Comparison of ENCODE assay signal across 9 cellular contexts in genomic region chr2:96906719-96907404, GRCh38. TPM values are rescaled to one million over a fixed set of nuclear protein-coding genes. Genes with fewer than 3 reads are reported as not detected.
A peak's percentile ranks its signal among the peaks of the same experiment; 100 is the strongest.
DNase-seq lines count a peak whose midpoint lies in the region; ATAC-seq, FAIRE-seq and TF ChIP-seq lines count a peak whose summit lies in the region.
"Had no signal": no experiment of that assay in that cellular context is flagged by ENCODE, and none has a peak within 500 bp of the region (broad histone marks: within the 10 kb centered on the region; RNA-seq: fewer than 3 reads in every experiment).

No MANE protein-coding gene starts in this region.

- TF ChIP-seq CTCF in chondrocyte (IDR thresholded peaks at IDR 0.05) (peak; percentile 1), D721Med (IDR thresholded peaks at IDR 0.05; ENCODE audit: insufficient read depth, missing control alignments) (no peak)

- no peaks in the 10 kb centered on the region for H3K9me3 ChIP-seq in CD8-positive, alpha-beta memory T cell (ENCODE audit: low read length)

- no peak overlapping the region for H3K4me3 Mint-ChIP-seq in CD8-positive, alpha-beta memory T cell
- peak overlapping the region; percentile 33 for H3K4me3 Mint-ChIP-seq in chondrocyte (ENCODE audit: unreplicated experiment)

- peaks cover 9% of the 10 kb centered on the region for H3K4me1 ChIP-seq in CD8-positive, alpha-beta memory T cell (ENCODE audit: insufficient read depth, low read length)

- H3K36me3 ChIP-seq in CD8-positive, alpha-beta memory T cell (ENCODE audit: insufficient read depth, low read length): no peaks in the 10 kb centered on the region

- ATAC-seq in sciatic nerve (peak; percentile 86), GM21528 (IDR thresholded peaks at IDR 0.05; ENCODE audit: low FRiP score, unreplicated experiment) (no peak)

- no peak overlapping the region for H3K4me3 ChIP-seq in CD8-positive, alpha-beta memory T cell (ENCODE audit: low read length)

- POLR2A ChIA-PET in CD8-positive, alpha-beta memory T cell (lab: Charles Lee): no interaction called here

- H3K36me3 Mint-ChIP-seq in CD8-positive, alpha-beta memory T cell: no peaks in the 10 kb centered on the region
- H3K36me3 Mint-ChIP-seq in chondrocyte (ENCODE audit: low read depth): no peaks in the 10 kb centered on the region

- no peaks in the 10 kb centered on the region for H3K9me3 Mint-ChIP-seq in CD8-positive, alpha-beta memory T cell
- H3K9me3 Mint-ChIP-seq in chondrocyte (ENCODE audit: low read depth): no peaks in the 10 kb centered on the region

- intact Hi-C loops in sciatic nerve (cut with DNase I): loop anchor here (10.0 kb wide), 1 partner anchor 582 kb away; the partner anchor contains the start of gene ITPRIPL1

- H3K4me1 Mint-ChIP-seq in CD8-positive, alpha-beta memory T cell: peaks cover 25 to 30% (median 26%) of the 10 kb centered on the region in 3 donors
- H3K4me1 Mint-ChIP-seq in chondrocyte (ENCODE audit: low read depth): peaks cover 20% of the 10 kb centered on the region

- H3K27ac Mint-ChIP-seq in CD8-positive, alpha-beta memory T cell: no peak overlapping the region
- H3K27ac Mint-ChIP-seq in chondrocyte (ENCODE audit: unreplicated experiment): peak overlapping the region; percentile 74

- H3K27me3 Mint-ChIP-seq in CD8-positive, alpha-beta memory T cell: no peaks in the 10 kb centered on the region
- H3K27me3 Mint-ChIP-seq in chondrocyte (ENCODE audit: low read depth): no peaks in the 10 kb centered on the region

- CTCF ChIA-PET in CD8-positive, alpha-beta memory T cell (lab: Charles Lee): no interaction called here

- peak overlapping the region; percentile 12 for H3K27ac ChIP-seq in CD8-positive, alpha-beta memory T cell (ENCODE audit: low read depth, low read length)

- no peaks in the 10 kb centered on the region for H3K27me3 ChIP-seq in CD8-positive, alpha-beta memory T cell (ENCODE audit: insufficient read depth, low read length, poor library complexity, severe bottlenecking)

- no peak for DNase-seq in CD8-positive, alpha-beta memory T cell
- no peak for DNase-seq in chondrocyte (ENCODE audit: low spot score)
- DNase-seq in iPS-NIHi7 (ENCODE audit: extremely low spot score): peak; percentile 75
- DNase-seq in sciatic nerve (ENCODE audit: low spot score): peak; percentile 73
- no peak for DNase-seq in D721Med (ENCODE audit: insufficient read length, low spot score)
- no peak for DNase-seq in stimulated activated CD8-positive, alpha-beta memory T cell treated with anti-CD3 and anti-CD28 coated beads, Interleukin-4, amount 100 ng/mL, for 48 hours
- no peak for DNase-seq in T-helper 1 cell
- DNase-seq: NK-92 treated with Interleukin-12 subunit alpha and Interleukin-12 subunit beta, amount 100 ng/mL, for 24 hours had no signal

- no peak for FAIRE-seq in D721Med (lab: Jason Lieb, UNC)

RNA-seq across cellular contexts. Expression of gene SEMA4C, which starts 37.0 kb away (rescaled TPM):
- total RNA-seq in CD8-positive, alpha-beta memory T cell: 10 to 100 TPM; 16.6 to 18.7 TPM
- polyA plus RNA-seq in CD8-positive, alpha-beta memory T cell: 7.1 TPM
- total RNA-seq in chondrocyte: 20.4 to 26.7 TPM (median 24.8 TPM) in 3 replicates
- total RNA-seq in sciatic nerve: 136 TPM

RNA-seq across cellular contexts. Expression of gene ANKRD39, which starts 49.0 kb away (rescaled TPM):
- total RNA-seq in CD8-positive, alpha-beta memory T cell: 10 to 100 TPM; 30.9 to 32.2 TPM
- polyA plus RNA-seq in CD8-positive, alpha-beta memory T cell: 29.6 TPM
- total RNA-seq in chondrocyte: 7.9 to 11.2 TPM (median 8.3 TPM) in 3 replicates
- total RNA-seq in sciatic nerve: 15.9 TPM

Comparison
In these comparisons a context has a peak if more than half of its experiments do, and no peak if none do; other contexts are left out.
1. DNase-seq: peak in iPS-NIHi7 (single experiment) and sciatic nerve (single experiment); none in CD8-positive, alpha-beta memory T cell (0 of 5), chondrocyte (single experiment), D721Med (single experiment), stimulated activated CD8-positive, alpha-beta memory T cell treated with anti-CD3 and anti-CD28 coated beads, Interleukin-4, amount 100 ng/mL, for 48 hours (single experiment) and T-helper 1 cell (0 of 5).